Comparison of ENCODE assay signal across 8 cellular contexts in the genomic region with DNA sequence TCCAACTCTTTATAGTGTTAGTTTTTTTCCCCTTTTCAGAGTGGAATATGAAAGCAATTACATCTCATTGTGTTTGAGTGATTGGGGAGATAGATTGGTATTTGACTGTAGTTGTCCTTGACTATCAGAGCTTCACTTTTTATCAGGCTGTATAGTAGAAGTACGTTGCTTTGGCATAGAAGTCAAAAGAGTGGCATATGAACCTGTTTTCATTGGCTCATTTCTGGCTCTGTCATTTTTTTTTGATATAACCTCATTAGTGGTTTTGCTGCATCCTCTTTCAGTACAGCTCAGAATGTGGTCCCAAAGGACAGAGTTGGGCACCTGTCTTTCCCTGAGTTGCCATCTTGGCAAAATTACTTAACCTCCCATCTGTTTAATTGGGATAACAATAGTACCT. TPM values are rescaled to one million over a fixed set of nuclear protein-coding genes. Genes with fewer than 3 reads are reported as not detected.
DNase-seq lines count a peak whose midpoint lies in the region; ATAC-seq and TF ChIP-seq lines count a peak whose summit lies in the region.

No MANE protein-coding gene starts in this region.

- DNase-seq in Caco-2 (no peak), astrocyte of the cerebellum (ENCODE audit: low read depth) (no peak), DMS153 (lab: John Stamatoyannopoulos, UW) (no peak), GOT3 (lab: John Stamatoyannopoulos, UW) (no peak)
- no peak for DNase-seq in natural killer cell treated with Interleukin-12 subunit alpha and Interleukin-12 subunit beta and Interleukin-15 and Interleukin-18, amount 100 ng/mL, for 72 hours (ENCODE audit: low spot score)

- CTCF ChIA-PET in Caco-2 (lab: Charles Lee): no interaction called here

- peak overlapping the region; percentile 88 for H3K4me2 ChIP-seq in KMS-11

- peak overlapping the region; percentile 64 for H3K4me3 ChIP-seq in Caco-2 (ENCODE audit: low read depth, low read length)
- H3K4me3 ChIP-seq in KMS-11 (IDR thresholded peaks at IDR 0.05; ENCODE audit: insufficient read depth, low read depth, low read length): no peak overlapping the region
- peak overlapping the region; percentile 97 for H3K4me3 ChIP-seq in astrocyte of the cerebellum (ENCODE audit: low read depth, low read length)

- H2AFZ ChIP-seq in KMS-11 (ENCODE audit: low read depth): no peak overlapping the region

- peak overlapping the region; percentile 99 for H3K9ac ChIP-seq in KMS-11

- BruUV-seq in Caco-2 (replicated peaks; lab: Mats Ljungman, UMichigan): no TSS peak

- TF ChIP-seq CTCF in Caco-2 (IDR thresholded peaks at IDR 0.05; ENCODE audit: insufficient read depth in 1 of 2, low read depth in 1 of 2, low read length in 1 of 2, severe bottlenecking in 1 of 2, unreplicated experiment in 1 of 2) (no peak), KMS-11 (conservative IDR thresholded peaks at IDR 0.05; ENCODE audit: low read depth, low read length) (no peak), astrocyte of the cerebellum (IDR thresholded peaks at IDR 0.05; ENCODE audit: low read depth, low read length, missing control alignments) (no peak)

- H3K27me3 Mint-ChIP-seq in Caco-2 (ENCODE audit: insufficient read depth, unreplicated experiment): no peaks in the 10 kb centered on the region
- H3K27me3 Mint-ChIP-seq in natural killer cell treated with Interleukin-12 subunit alpha and Interleukin-12 subunit beta and Interleukin-15 and Interleukin-18, amount 100 ng/mL, for 72 hours: no peaks in the 10 kb centered on the region

- in situ Hi-C loops in astrocyte of the cerebellum (cut with HindIII; ENCODE audit: low sequenced_read_pairs): no loop called here

- intact Hi-C loops in Caco-2 (cut with micrococcal nuclease; ENCODE audit: unreplicated experiment): no loop called here

- H3K36me3 ChIP-seq in Caco-2 (ENCODE audit: control insufficient read depth, insufficient read depth, low read length) (no peaks in the 10 kb centered on the region), KMS-11 (ENCODE audit: insufficient read depth) (no peaks in the 10 kb centered on the region)

- H3K27me3 ChIP-seq in Caco-2 (replicated peaks; ENCODE audit: control insufficient read depth, insufficient read depth, low read length): no peaks in the 10 kb centered on the region
- H3K27me3 ChIP-seq in KMS-11 (ENCODE audit: insufficient read depth, low read depth): no peaks in the 10 kb centered on the region

- peaks cover 12% of the 10 kb centered on the region for H3K36me3 Mint-ChIP-seq in Caco-2 (ENCODE audit: insufficient read depth, unreplicated experiment)
- H3K36me3 Mint-ChIP-seq in natural killer cell treated with Interleukin-12 subunit alpha and Interleukin-12 subunit beta and Interleukin-15 and Interleukin-18, amount 100 ng/mL, for 72 hours: peaks cover 4% of the 10 kb centered on the region

- H3K27ac ChIP-seq in KMS-11: peak overlapping the region; percentile 99

- H3K79me2 ChIP-seq in KMS-11 (ENCODE audit: insufficient read depth, low read depth): peaks cover 61% of the 10 kb centered on the region

- no peaks in the 10 kb centered on the region for H3K9me3 ChIP-seq in Caco-2

- no peaks in the 10 kb centered on the region for H3K9me3 Mint-ChIP-seq in Caco-2 (ENCODE audit: unreplicated experiment)
- no peaks in the 10 kb centered on the region for H3K9me3 Mint-ChIP-seq in natural killer cell treated with Interleukin-12 subunit alpha and Interleukin-12 subunit beta and Interleukin-15 and Interleukin-18, amount 100 ng/mL, for 72 hours

- 0 out of 2 replicates have a peak, but pooled peaks cover 3% of the 10 kb centered on the region for H3K4me1 ChIP-seq in Caco-2
- peaks cover 35% of the 10 kb centered on the region for H3K4me1 ChIP-seq in KMS-11 (ENCODE audit: low read depth, poor library complexity, severe bottlenecking)

- H4K20me1 ChIP-seq in KMS-11 (ENCODE audit: insufficient read depth): peaks cover 16% of the 10 kb centered on the region

- peak overlapping the region; percentile 99 for H3K27ac Mint-ChIP-seq in Caco-2 (ENCODE audit: unreplicated experiment)
- H3K27ac Mint-ChIP-seq in natural killer cell treated with Interleukin-12 subunit alpha and Interleukin-12 subunit beta and Interleukin-15 and Interleukin-18, amount 100 ng/mL, for 72 hours: peak overlapping the region; percentile 98 to 99

- peak overlapping the region; percentile 90 for H3K4me3 Mint-ChIP-seq in Caco-2 (ENCODE audit: unreplicated experiment)
- peak overlapping the region; percentile 89 for H3K4me3 Mint-ChIP-seq in natural killer cell treated with Interleukin-12 subunit alpha and Interleukin-12 subunit beta and Interleukin-15 and Interleukin-18, amount 100 ng/mL, for 72 hours

- ATAC-seq in GM19455 (IDR thresholded peaks at IDR 0.05; ENCODE audit: unreplicated experiment) (peak; percentile 14), HG03045 (IDR thresholded peaks at IDR 0.05; ENCODE audit: unreplicated experiment) (no peak)
- ATAC-seq in natural killer cell treated with Interleukin-12 subunit alpha and Interleukin-12 subunit beta and Interleukin-15 and Interleukin-18, amount 100 ng/mL, for 72 hours: no peak

- H3K4me1 Mint-ChIP-seq in Caco-2 (ENCODE audit: low read depth, unreplicated experiment): peaks cover 5% of the 10 kb centered on the region
- peaks cover 26% of the 10 kb centered on the region in 2 donors for H3K4me1 Mint-ChIP-seq in natural killer cell treated with Interleukin-12 subunit alpha and Interleukin-12 subunit beta and Interleukin-15 and Interleukin-18, amount 100 ng/mL, for 72 hours (ENCODE audit: low read depth in 2 of 2)

- POLR2A ChIA-PET in Caco-2 (lab: Charles Lee): no interaction called here

RNA-seq across cellular contexts. Expression of a gene that starts 1.4 kb away (rescaled TPM):
- total RNA-seq in Caco-2 (2022): 23.7 and 31.1 TPM in 2 replicates
- 10 to 100 TPM; 40.2 to 60.5 TPM for total RNA-seq in natural killer cell treated with Interleukin-12 subunit alpha and Interleukin-12 subunit beta and Interleukin-15 and Interleukin-18, amount 100 ng/mL, for 72 hours

RNA-seq across cellular contexts. Expression of a gene that starts 22.3 kb away (rescaled TPM):
- not detected in 2 replicates for total RNA-seq in Caco-2 (2022)
- total RNA-seq in natural killer cell treated with Interleukin-12 subunit alpha and Interleukin-12 subunit beta and Interleukin-15 and Interleukin-18, amount 100 ng/mL, for 72 hours: not detected
